In the genomic region with DNA sequence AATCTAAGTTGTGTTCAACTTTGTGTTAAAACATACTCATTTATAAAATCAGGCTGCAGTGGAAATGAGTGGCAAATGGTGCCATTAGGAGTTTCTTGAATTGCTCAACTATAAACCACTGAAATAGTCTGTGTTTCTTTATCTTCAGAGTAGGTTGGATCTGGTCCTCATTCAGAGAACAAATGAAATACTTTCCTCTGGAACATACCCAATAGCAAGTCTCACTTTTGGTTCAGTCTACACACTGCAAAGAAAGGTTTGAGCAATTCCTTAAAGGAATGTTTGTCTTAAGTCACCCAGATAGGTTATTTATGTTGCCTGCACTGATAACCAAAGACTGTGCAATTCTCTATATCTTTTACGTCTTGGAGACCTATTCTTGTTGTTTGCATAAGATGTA, we compare ENCODE assay signal across 30 cellular contexts.
DNase-seq lines count a peak whose midpoint lies in the region; ATAC-seq, FAIRE-seq and TF ChIP-seq lines count a peak whose summit lies in the region.
"Had no signal": no experiment of that assay in that cellular context is flagged by ENCODE, and none has a peak within 500 bp of the region (broad histone marks: within the 10 kb centered on the region; RNA-seq: fewer than 3 reads in every experiment).

No MANE protein-coding gene starts in this region.

- no peak overlapping the region for H3K9ac ChIP-seq in astrocyte (ENCODE audit: low read length)
- H3K9ac ChIP-seq: BLaER1 treated with 17β-estradiol and CSF1 and Interleukin-3, amounts not matched to agents 10 nM and 100 nM had no signal

- POLR2A ChIA-PET in CD4-positive, alpha-beta T cell (lab: Charles Lee) = no interaction called here
- POLR2A ChIA-PET in naive thymus-derived CD8-positive, alpha-beta T cell (lab: Charles Lee) = no interaction called here

- H3K9me3 ChIP-seq in astrocyte (ENCODE audit: insufficient read depth, low read depth, low read length) = no peaks in the 10 kb centered on the region
- no peaks in the 10 kb centered on the region for H3K9me3 ChIP-seq in CD4-positive, alpha-beta T cell (ENCODE audit: control insufficient read depth, low read length)
- H3K9me3 ChIP-seq: BLaER1 treated with 17β-estradiol and CSF1 and Interleukin-3, amounts not matched to agents 10 nM and 100 nM; left lung; neutrophil; right lobe of liver; tibial nerve had no signal

- FAIRE-seq in astrocyte (lab: Jason Lieb, UNC) = peak; percentile 5
- FAIRE-seq: G401.6, islet of Langerhans had no signal

- peaks cover 2% of the 10 kb centered on the region for H3K27me3 Mint-ChIP-seq in astrocyte (ENCODE audit: low read depth, unreplicated experiment)
- no peaks in the 10 kb centered on the region for H3K27me3 Mint-ChIP-seq in CD4-positive, alpha-beta T cell
- no peaks in the 10 kb centered on the region for H3K27me3 Mint-ChIP-seq in naive thymus-derived CD8-positive, alpha-beta T cell
- H3K27me3 Mint-ChIP-seq: central memory CD8-positive, alpha-beta T cell; dendritic cell treated with granulocyte-macrophage colony-stimulating factor and Interleukin-4, amounts not matched to agents 40 ng/mL and 50 ng/mL, for 4 days; memory B cell had no signal

- no peaks in the 10 kb centered on the region for H3K36me3 ChIP-seq in astrocyte (ENCODE audit: insufficient read depth, low read length)
- H3K36me3 ChIP-seq: left lung, neutrophil, tibial nerve had no signal

- no peaks in the 10 kb centered on the region for H4K20me1 ChIP-seq in astrocyte (ENCODE audit: insufficient read depth, low read length)
- H4K20me1 ChIP-seq: BLaER1 treated with 17β-estradiol and CSF1 and Interleukin-3, amounts not matched to agents 10 nM and 100 nM had no signal

- peak overlapping the region; percentile 33 for H3K27ac ChIP-seq in astrocyte (ENCODE audit: low read depth, low read length)
- H3K27ac ChIP-seq in CD4-positive, alpha-beta T cell (ENCODE audit: low read depth, low read length) = no peak overlapping the region
- H3K27ac ChIP-seq: BLaER1 treated with 17β-estradiol and CSF1 and Interleukin-3, amounts not matched to agents 10 nM and 100 nM; left lung; neutrophil; right lobe of liver had no signal

- H3K79me2 ChIP-seq in astrocyte (ENCODE audit: insufficient read depth, low read length) = no peaks in the 10 kb centered on the region

- peaks cover 13% of the 10 kb centered on the region for H3K4me1 ChIP-seq in astrocyte (ENCODE audit: insufficient read depth, low read length)
- H3K4me1 ChIP-seq: left lung, right lobe of liver, tibial nerve had no signal

- H3K36me3 Mint-ChIP-seq in astrocyte (ENCODE audit: low read depth, unreplicated experiment) = no peaks in the 10 kb centered on the region
- no peaks in the 10 kb centered on the region for H3K36me3 Mint-ChIP-seq in CD4-positive, alpha-beta T cell (ENCODE audit: low read depth)
- H3K36me3 Mint-ChIP-seq in naive thymus-derived CD8-positive, alpha-beta T cell = no peaks in the 10 kb centered on the region
- H3K36me3 Mint-ChIP-seq: activated naive CD4-positive, alpha-beta T cell treated with anti-CD3 and anti-CD28 coated beads, Interleukin-2, amount 50 U/mL, for 72 hours had no signal

- peak; percentile 37 for DNase-seq in GM03348 (ENCODE audit: low spot score)
- peak; percentile 77 for DNase-seq in astrocyte (ENCODE audit: low read depth)
- DNase-seq in fibroblast of pulmonary artery (ENCODE audit: low read depth) = peak; percentile 76
- DNase-seq in renal cortical epithelial cell (ENCODE audit: low read depth) = peak; percentile 22
- no peak for DNase-seq in CD4-positive, alpha-beta T cell
- no peak for DNase-seq in NCI-H2107 (lab: John Stamatoyannopoulos, UW)
- no peak for DNase-seq in naive thymus-derived CD8-positive, alpha-beta T cell
- DNase-seq: activated CD4-positive, alpha-beta T cell treated with anti-CD3 and anti-CD28 coated beads for 4 hours; aorta; COR-L47; endodermal cell; left lung; NCI-H1092; NCI-H1694; posterior cingulate gyrus; right lobe of liver; stimulated activated CD4-positive, alpha-beta T cell treated with anti-CD3 and anti-CD28 coated beads, Interleukin-4, amount 100 ng/mL, for 24 hours had no signal

- no peak overlapping the region for H2AFZ ChIP-seq in astrocyte (ENCODE audit: low read depth, low read length)

- H3K27ac Mint-ChIP-seq in astrocyte (ENCODE audit: unreplicated experiment) = no peak overlapping the region
- no peak overlapping the region for H3K27ac Mint-ChIP-seq in CD4-positive, alpha-beta T cell
- H3K27ac Mint-ChIP-seq in naive thymus-derived CD8-positive, alpha-beta T cell = no peak overlapping the region
- H3K27ac Mint-ChIP-seq: activated naive CD4-positive, alpha-beta T cell treated with anti-CD3 and anti-CD28 coated beads, Interleukin-2, amount 50 U/mL, for 72 hours; activated T-helper 2 cell treated with anti-CD3 and anti-CD28 coated beads, Interferon-gamma antibody, Interleukin-2, Interleukin-4, amounts not matched to agents 10 μg/mL and 5 μg/mL and 100 μg/mL, durations not matched to agents 14 hours and 24 hours and 36 hours; dendritic cell treated with granulocyte-macrophage colony-stimulating factor and Interleukin-4, amounts not matched to agents 40 ng/mL and 50 ng/mL, for 4 days; endodermal cell; memory B cell; T-helper 2 cell treated with Interferon-gamma antibody and Interleukin-4, amounts not matched to agents 5 μg/mL and 100 μg/mL, for 36 hours had no signal

- intact Hi-C loops in CD4-positive, alpha-beta T cell (cut with DNase I, micrococcal nuclease) = no loop called here

- H3K27me3 ChIP-seq in astrocyte (ENCODE audit: insufficient read depth, low read length) = no peaks in the 10 kb centered on the region
- H3K27me3 ChIP-seq in CD4-positive, alpha-beta T cell (ENCODE audit: control insufficient read depth, insufficient read depth, low read length) = no peaks in the 10 kb centered on the region
- H3K27me3 ChIP-seq: BLaER1 treated with 17β-estradiol and CSF1 and Interleukin-3, amounts not matched to agents 10 nM and 100 nM; left lung; neutrophil; right lobe of liver; tibial nerve had no signal

- no peak overlapping the region for H3K4me2 ChIP-seq in astrocyte (ENCODE audit: low read length)
- H3K4me2 ChIP-seq: BLaER1 treated with 17β-estradiol and CSF1 and Interleukin-3, amounts not matched to agents 10 nM and 100 nM had no signal

- no peak overlapping the region for H3K4me3 Mint-ChIP-seq in astrocyte (ENCODE audit: unreplicated experiment)
- H3K4me3 Mint-ChIP-seq in CD4-positive, alpha-beta T cell = no peak overlapping the region
- H3K4me3 Mint-ChIP-seq in naive thymus-derived CD8-positive, alpha-beta T cell = no peak overlapping the region
- H3K4me3 Mint-ChIP-seq: central memory CD8-positive, alpha-beta T cell; dendritic cell treated with granulocyte-macrophage colony-stimulating factor and Interleukin-4, amounts not matched to agents 40 ng/mL and 50 ng/mL, for 4 days; endodermal cell; memory B cell; T-helper 2 cell treated with Interferon-gamma antibody and Interleukin-4, amounts not matched to agents 5 μg/mL and 100 μg/mL, for 36 hours had no signal

- CTCF ChIA-PET in CD4-positive, alpha-beta T cell (lab: Charles Lee) = interaction anchor here (1.0 to 7.1 kb wide), 2 partner anchors 14 to 101 kb away, joined by 3 to 52 read pairs; no protein-coding TSS in a partner anchor

- no peak for ATAC-seq in CD4-positive, alpha-beta T cell (ENCODE audit: poor library complexity)
- ATAC-seq in HG03571 (IDR thresholded peaks at IDR 0.05; ENCODE audit: unreplicated experiment) = no peak
- ATAC-seq in naive thymus-derived CD8-positive, alpha-beta T cell = no peak
- ATAC-seq: activated naive CD4-positive, alpha-beta T cell treated with anti-CD3 and anti-CD28 coated beads, Interleukin-2, amount 50 U/mL, for 72 hours; HCT116; right lobe of liver had no signal

- TF ChIP-seq CTCF in astrocyte (IDR thresholded peaks at IDR 0.05; ENCODE audit: insufficient read depth, low read depth, low read length) (no peak), fibroblast of pulmonary artery (IDR thresholded peaks at IDR 0.05; ENCODE audit: low read length, missing control alignments) (no peak)
- no peak for TF ChIP-seq CTCF in CD4-positive, alpha-beta T cell (IDR thresholded peaks at IDR 0.05)

- no peaks in the 10 kb centered on the region for H3K9me3 Mint-ChIP-seq in astrocyte (ENCODE audit: unreplicated experiment)
- H3K9me3 Mint-ChIP-seq in CD4-positive, alpha-beta T cell = no peaks in the 10 kb centered on the region
- no peaks in the 10 kb centered on the region for H3K9me3 Mint-ChIP-seq in naive thymus-derived CD8-positive, alpha-beta T cell
- H3K9me3 Mint-ChIP-seq: activated naive CD4-positive, alpha-beta T cell treated with anti-CD3 and anti-CD28 coated beads, Interleukin-2, amount 50 U/mL, for 72 hours; activated T-helper 2 cell treated with anti-CD3 and anti-CD28 coated beads, Interferon-gamma antibody, Interleukin-2, Interleukin-4, amounts not matched to agents 10 μg/mL and 5 μg/mL and 100 μg/mL, durations not matched to agents 14 hours and 24 hours and 36 hours; central memory CD8-positive, alpha-beta T cell; dendritic cell treated with granulocyte-macrophage colony-stimulating factor and Interleukin-4, amounts not matched to agents 40 ng/mL and 50 ng/mL, for 4 days; endodermal cell; memory B cell; T-helper 2 cell treated with Interferon-gamma antibody and Interleukin-4, amounts not matched to agents 5 μg/mL and 100 μg/mL, for 36 hours had no signal

- H3K4me3 ChIP-seq in astrocyte (ENCODE audit: insufficient read depth, low read depth, low read length) (no peak overlapping the region), fibroblast of pulmonary artery (replicated peaks; ENCODE audit: low read depth, low read length) (no peak overlapping the region)
- H3K4me3 ChIP-seq: BLaER1 treated with 17β-estradiol and CSF1 and Interleukin-3, amounts not matched to agents 10 nM and 100 nM; left lung; right lobe of liver; tibial nerve had no signal

- H3K4me1 Mint-ChIP-seq in astrocyte (ENCODE audit: low read depth, unreplicated experiment) = peaks cover 12% of the 10 kb centered on the region
- H3K4me1 Mint-ChIP-seq in CD4-positive, alpha-beta T cell (ENCODE audit: low read depth) = no peaks in the 10 kb centered on the region
- H3K4me1 Mint-ChIP-seq in naive thymus-derived CD8-positive, alpha-beta T cell = no peaks in the 10 kb centered on the region
- H3K4me1 Mint-ChIP-seq: central memory CD8-positive, alpha-beta T cell had no signal

Comparison
In these comparisons a context has a peak if more than half of its experiments do, and no peak if none do; other contexts are left out.
1. DNase-seq: peak in GM03348 (single experiment), astrocyte (single experiment), fibroblast of pulmonary artery (single experiment) and renal cortical epithelial cell (single experiment); none in CD4-positive, alpha-beta T cell (0 of 10), NCI-H2107 (single experiment) and naive thymus-derived CD8-positive, alpha-beta T cell (0 of 10).